In the genomic region with DNA sequence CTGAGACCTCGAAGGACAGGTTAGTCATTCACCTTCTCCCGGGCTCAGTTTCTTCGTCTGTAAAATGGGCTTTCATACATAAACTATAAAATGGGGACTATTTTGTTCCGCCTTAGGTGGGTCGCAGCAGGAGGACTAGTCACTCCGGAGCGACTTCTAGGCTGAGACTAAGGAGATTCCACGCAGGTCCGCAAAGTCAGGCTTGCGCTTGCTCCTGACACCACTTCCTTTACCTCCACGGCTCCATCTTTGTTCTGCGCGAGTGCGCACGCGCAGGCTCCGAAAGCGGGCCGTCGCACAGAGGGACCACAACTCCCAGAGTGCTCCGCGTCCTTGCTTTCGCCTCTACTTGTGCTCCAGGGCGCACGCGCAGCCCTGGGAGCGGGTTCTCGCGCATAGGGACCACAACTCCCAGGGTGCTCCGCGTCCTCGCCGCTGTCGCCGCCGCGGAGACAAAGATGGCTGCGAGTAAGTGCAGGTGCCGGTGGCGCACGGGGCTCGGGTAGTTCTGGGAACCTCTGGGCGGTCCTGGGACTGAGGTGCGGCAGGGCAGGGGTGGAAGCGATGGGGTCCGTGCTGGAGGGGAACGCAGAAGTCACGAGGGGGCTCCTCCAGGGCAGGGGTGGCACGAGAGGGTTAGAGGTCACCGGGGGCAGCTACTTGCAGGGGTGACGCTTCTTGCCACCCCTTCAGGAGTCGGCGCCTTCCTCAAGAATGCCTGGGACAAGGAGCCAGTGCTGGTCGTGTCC, we compare ENCODE assay signal across 8 cellular contexts. TPM values are rescaled to one million over a fixed set of nuclear protein-coding genes. Genes with fewer than 3 reads are reported as not detected.
DNase-seq lines count a peak whose midpoint lies in the region; ATAC-seq and TF ChIP-seq lines count a peak whose summit lies in the region.

NDUFA3 (plus strand) TSS at position 435 of the 749 bp plus-strand sequence; CDS start at position 459, 24 bp downstream.

- no peaks in the 10 kb centered on the region for H3K27me3 ChIP-seq in CD8-positive, alpha-beta T cell (ENCODE audit: insufficient read depth, low read length)
- no peaks in the 10 kb centered on the region for H3K27me3 ChIP-seq in lower lobe of right lung (ENCODE audit: low read depth)

- peaks cover 35% of the 10 kb centered on the region for H3K4me1 Mint-ChIP-seq in CD8-positive, alpha-beta T cell (ENCODE audit: low read depth)

- intact Hi-C loops in CD8-positive, alpha-beta T cell (cut with DNase I, micrococcal nuclease), result loop anchor here (1.0 to 5.0 kb wide), 7 partner anchors 13 to 580 kb away; partner anchors contain the start of genes CNOT3 (in 2 of the 2), LENG1 (in 2 of the 2), PRPF31 (in 2 of the 2) and TFPT (in 2 of the 2)
- intact Hi-C loops in lower lobe of right lung (cut with DNase I), result no loop called here

- TF ChIP-seq CTCF in CD8-positive, alpha-beta T cell (IDR thresholded peaks at IDR 0.05), result no peak
- TF ChIP-seq CTCF in lower lobe of right lung (IDR thresholded peaks at IDR 0.05), result no peak

- peak; percentile 99 for ATAC-seq in CD8-positive, alpha-beta T cell
- ATAC-seq in GM19467 (IDR thresholded peaks at IDR 0.05; ENCODE audit: unreplicated experiment) (peak; percentile 98), lower lobe of right lung (peak; percentile 99)

- H3K9me3 Mint-ChIP-seq in CD8-positive, alpha-beta T cell, result no peaks in the 10 kb centered on the region

- peak within 1 kb of the TSS; percentile 99 for H3K4me3 Mint-ChIP-seq in CD8-positive, alpha-beta T cell

- CTCF ChIA-PET in CD8-positive, alpha-beta T cell (lab: Charles Lee), result no interaction called here

- peaks cover 10% of the 10 kb centered on the region for H3K36me3 ChIP-seq in CD8-positive, alpha-beta T cell (ENCODE audit: insufficient read depth, low read length)
- peaks cover 23% of the 10 kb centered on the region for H3K36me3 ChIP-seq in lower lobe of right lung

- POLR2A ChIA-PET in CD8-positive, alpha-beta T cell (lab: Charles Lee), result interaction anchor here (0.6 to 2.8 kb wide), 3 partner anchors 12 to 1284 kb away, joined by 3 to 28 read pairs (median 4); partner anchors contain the start of genes PRPF31 and TFPT

- H3K36me3 Mint-ChIP-seq in CD8-positive, alpha-beta T cell, result peaks cover 27% of the 10 kb centered on the region

- no peaks in the 10 kb centered on the region for H3K27me3 Mint-ChIP-seq in CD8-positive, alpha-beta T cell (ENCODE audit: low read depth)

- H3K9me3 ChIP-seq in CD8-positive, alpha-beta T cell (ENCODE audit: low read length), result no peaks in the 10 kb centered on the region
- no peaks in the 10 kb centered on the region for H3K9me3 ChIP-seq in lower lobe of right lung

- H3K27ac ChIP-seq in CD8-positive, alpha-beta T cell (ENCODE audit: low read depth, low read length), result peak within 1 kb of the TSS; percentile 58
- peak within 1 kb of the TSS; percentile 69 for H3K27ac ChIP-seq in lower lobe of right lung

- peak; percentile 94 to 99 (median 97) for DNase-seq in CD8-positive, alpha-beta T cell
- DNase-seq in HS-27A (ENCODE audit: low read depth) (peak; percentile 98), NK-92 (lab: John Stamatoyannopoulos, UW; ENCODE audit: unreplicated experiment) (peak; percentile 88), lower lobe of right lung (peak; percentile 100)
- peak; percentile 90 to 95 for DNase-seq in activated CD8-positive, alpha-beta memory T cell treated with anti-CD3 and anti-CD28 coated beads for 1 hour (ENCODE audit: extremely low read depth in 1 of 2, low read depth in 1 of 2)
- DNase-seq in effector CD4-positive, alpha-beta T cell, result peak; percentile 98
- peak; percentile 94 to 95 (median 95) for DNase-seq in stimulated activated CD4-positive, alpha-beta T cell treated with anti-CD3 and anti-CD28 coated beads, TNF-alpha, amount 100 ng/mL, for 24 hours (ENCODE audit: low read depth in 3 of 3)

- peaks cover 10% of the 10 kb centered on the region for H3K4me1 ChIP-seq in CD8-positive, alpha-beta T cell (ENCODE audit: insufficient read depth, low read length)
- H3K4me1 ChIP-seq in lower lobe of right lung, result peaks cover 11% of the 10 kb centered on the region

- peak within 1 kb of the TSS; percentile 81 for H3K4me3 ChIP-seq in CD8-positive, alpha-beta T cell (ENCODE audit: low read depth, low read length)
- peak within 1 kb of the TSS; percentile 91 for H3K4me3 ChIP-seq in lower lobe of right lung

- H3K27ac Mint-ChIP-seq in CD8-positive, alpha-beta T cell, result peak within 1 kb of the TSS; percentile 96

RNA-seq across cellular contexts. Expression of gene NDUFA3, which starts in this region (rescaled TPM):
- total RNA-seq in CD8-positive, alpha-beta T cell, result 10 to 100 TPM; 51.8 to 66.8 TPM
- 119 TPM for total RNA-seq in lower lobe of right lung

Comparison
In these comparisons a context has a peak if more than half of its experiments do, and no peak if none do; other contexts are left out.
1. Peak in every context shown above with its lines: DNase-seq, ATAC-seq, H3K4me3 ChIP-seq and H3K27ac ChIP-seq.